In genomic region chr9:108073823-108074222, GRCh38 we compare ENCODE assay signal across 17 cellular contexts.
DNase-seq lines count a peak whose midpoint lies in the region; FAIRE-seq and TF ChIP-seq lines count a peak whose summit lies in the region.
"Had no signal": no experiment of that assay in that cellular context is flagged by ENCODE, and none has a peak within 500 bp of the region (broad histone marks: within the 10 kb centered on the region; RNA-seq: fewer than 3 reads in every experiment).

No MANE protein-coding gene starts in this region.

- no peak for TF ChIP-seq CTCF in NB4 (IDR thresholded peaks at IDR 0.05; ENCODE audit: low read depth, low read length)
- no peak for TF ChIP-seq CTCF in VCaP (conservative IDR thresholded peaks at IDR 0.05)
- TF ChIP-seq CTCF in kidney (IDR thresholded peaks at IDR 0.05; ENCODE audit: borderline replicate concordance, extremely low read depth, insufficient read depth) = no peak

- H3K9me3 ChIP-seq in kidney (ENCODE audit: control insufficient read depth in 1 of 2, low read length in 2 of 2) = no peaks in the 10 kb centered on the region

- no peak for TF ChIP-seq POLR2A in NB4 (IDR thresholded peaks at IDR 0.05; ENCODE audit: extremely low read depth, insufficient read length)

- intact Hi-C loops in kidney (cut with DNase I) = no loop called here

- FAIRE-seq in urothelium cell line (lab: Jason Lieb, UNC) (peak; percentile 44), kidney (lab: Jason Lieb, UNC) (no peak)
- FAIRE-seq: GM19239 had no signal

- no peak overlapping the region for H3K9ac ChIP-seq in kidney (ENCODE audit: low read length in 2 of 2)

- no peak overlapping the region for H3K4me3 ChIP-seq in NB4 (ENCODE audit: low read depth, low read length)
- H3K4me3 ChIP-seq in kidney (ENCODE audit: low read length in 2 of 2) = no peak overlapping the region

- H3K4me1 ChIP-seq in kidney (ENCODE audit: control insufficient read depth in 1 of 2, insufficient read depth in 1 of 2, low read depth in 1 of 2, low read length in 2 of 2) = no peaks in the 10 kb centered on the region

- H3K36me3 ChIP-seq in kidney (ENCODE audit: control insufficient read depth in 1 of 2, insufficient read depth in 2 of 2, low read length in 2 of 2) = no peaks in the 10 kb centered on the region

- DNase-seq in NCI-H748 (lab: John Stamatoyannopoulos, UW; ENCODE audit: unreplicated experiment) (peak; percentile 15), NCI-H748 treated with DMSO at 0.1 percent for 48 hours (lab: John Stamatoyannopoulos, UW) (no peak), NB4 (ENCODE audit: low read depth) (peak; percentile 6), urothelium cell line (ENCODE audit: low spot score) (no peak), SHP77 treated with DMSO at 0.1 percent for 48 hours (lab: John Stamatoyannopoulos, UW) (no peak), kidney (no peak), cerebellum (ENCODE audit: low spot score) (no peak)
- DNase-seq: C1 segment of cervical spinal cord, DMS 273 treated with DMSO at 0.1 percent for 48 hours, H7, IMR-90, NCI-H1436, NCI-H2081, NCI-H524 treated with DMSO at 0.1 percent for 48 hours, Right ventricle myocardium superior had no signal

- H3K27ac ChIP-seq in VCaP = peak overlapping the region; percentile 66
- H3K27ac ChIP-seq in kidney (ENCODE audit: low read depth in 2 of 2, low read length in 2 of 2) = no peak overlapping the region

Comparison
In these comparisons a context has a peak if more than half of its experiments do, and no peak if none do; other contexts are left out.
1. DNase-seq: peak in NCI-H748 (single experiment) and NB4 (single experiment); none in NCI-H748 treated with DMSO at 0.1 percent for 48 hours (single experiment), urothelium cell line (single experiment), SHP77 treated with DMSO at 0.1 percent for 48 hours (single experiment), kidney (single experiment) and cerebellum (single experiment).